Comparison of ENCODE assay signal across 16 cellular contexts in the genomic region with DNA sequence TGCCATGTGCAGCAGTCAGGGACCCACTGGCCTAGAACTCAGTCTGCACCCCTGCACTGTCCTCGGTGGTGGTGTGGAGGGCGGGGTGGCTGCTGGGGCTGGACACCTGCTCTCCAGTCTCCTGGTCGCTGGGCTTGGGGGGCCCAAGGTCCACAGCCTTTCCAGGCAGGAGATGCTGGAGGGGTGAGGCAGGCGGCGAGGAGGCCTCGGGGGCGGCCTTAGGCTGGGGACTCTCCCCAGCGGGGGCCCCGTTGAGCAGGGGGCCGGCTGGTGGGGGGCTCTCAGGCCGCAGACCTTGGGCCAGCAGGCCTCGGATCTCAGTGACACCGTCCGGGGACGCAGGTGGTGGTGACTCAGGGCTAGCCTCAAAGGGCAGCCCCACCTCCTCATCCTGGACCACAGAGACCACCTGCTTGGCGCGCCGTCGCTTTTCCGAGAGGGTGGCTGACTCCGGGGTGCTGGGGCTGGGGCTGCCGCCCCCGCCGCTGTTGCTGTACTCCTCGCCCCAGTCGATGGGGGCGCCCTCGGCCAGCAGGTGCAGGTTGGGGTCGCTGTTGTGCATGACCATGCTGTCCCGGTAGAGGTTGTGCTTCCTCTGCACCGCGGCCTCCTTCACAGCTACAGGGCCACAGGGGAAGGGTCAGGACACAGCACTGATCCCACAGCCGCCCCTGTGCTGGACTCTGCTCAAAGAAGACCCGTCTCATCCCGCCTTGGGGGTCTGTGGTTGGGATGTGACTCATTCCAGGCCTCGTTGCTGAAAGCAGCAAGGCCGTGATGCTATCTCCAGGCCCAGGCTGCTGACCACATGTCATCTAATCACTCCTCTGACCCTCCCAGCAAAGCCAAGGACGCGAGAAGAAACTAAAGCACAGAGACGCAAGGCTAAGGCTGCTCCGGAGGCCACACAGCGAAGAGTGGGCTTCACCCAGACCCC. TPM values are rescaled to one million over a fixed set of nuclear protein-coding genes. Genes with fewer than 3 reads are reported as not detected.
DNase-seq lines count a peak whose midpoint lies in the region; ATAC-seq, FAIRE-seq and TF ChIP-seq lines count a peak whose summit lies in the region.
"Had no signal": no experiment of that assay in that cellular context is flagged by ENCODE, and none has a peak within 500 bp of the region (broad histone marks: within the 10 kb centered on the region; RNA-seq: fewer than 3 reads in every experiment).

No MANE protein-coding gene starts in this region.

- H3K27me3 ChIP-seq in HepG2 (ENCODE audit: control insufficient read depth in 1 of 2, insufficient read depth in 2 of 2, low read length in 2 of 2): no peaks in the 10 kb centered on the region
- no peaks in the 10 kb centered on the region for H3K27me3 ChIP-seq in right lobe of liver
- no peaks in the 10 kb centered on the region for H3K27me3 ChIP-seq in Peyer's patch

- H3K36me3 ChIP-seq in HepG2 (replicated peaks in 1 of 2; ENCODE audit: control insufficient read depth in 1 of 2, insufficient read depth in 2 of 2, low read length in 2 of 2): peaks cover 6 to 31% of the 10 kb centered on the region in 2 experiments; a peak in 4 of 5 replicates
- H3K36me3 ChIP-seq in right lobe of liver: no peaks in the 10 kb centered on the region
- H3K36me3 ChIP-seq in Peyer's patch: peaks cover 0 to 82% (median 0%) of the 10 kb centered on the region in 3 donors

- no peak overlapping the region for H3K9ac ChIP-seq in HepG2 (ENCODE audit: insufficient read depth, low read depth, low read length)

- H3K79me2 ChIP-seq in HepG2 (ENCODE audit: insufficient read depth, low read length): no peaks in the 10 kb centered on the region

- H2AFZ ChIP-seq in HepG2 (ENCODE audit: low read length): no peak overlapping the region

- no peak for FAIRE-seq in HepG2 (lab: Jason Lieb, UNC)

- no peak for TF ChIP-seq POLR2A in HepG2 (IDR thresholded peaks at IDR 0.05; ENCODE audit: insufficient read depth in 1 of 2, low read depth in 2 of 2, low read length in 2 of 2)
- no peak for TF ChIP-seq POLR2A in right lobe of liver (IDR thresholded peaks at IDR 0.05)
- TF ChIP-seq POLR2A in Peyer's patch (IDR thresholded peaks at IDR 0.05): no peak

- 91% methylated on average over 12 of the region's 42 CpGs for WGBS in HepG2 (ENCODE audit: low lambda C conversion rate)
- WGBS in right lobe of liver (ENCODE audit: insufficient coverage, low coverage, low lambda C conversion rate, missing lambda C conversion rate): 87% methylated on average over 3 of the region's 42 CpGs

- no peak overlapping the region for H3K27ac ChIP-seq in HepG2 (ENCODE audit: extremely low read length, insufficient read depth, low read length)
- no peak overlapping the region for H3K27ac ChIP-seq in right lobe of liver
- H3K27ac ChIP-seq in VCaP: 0 out of 2 replicates have a peak overlapping the region, but pooled peaks have one; percentile 6
- peak overlapping the region in 1 of 4 donors; percentile 5 for H3K27ac ChIP-seq in Peyer's patch

- POLR2A ChIA-PET in HepG2 (lab: Yijun Ruan, JAX): interaction anchor here (0.7 kb wide), 1 partner anchor 78 kb away, joined by 3 read pairs; no protein-coding TSS in a partner anchor

- no peak for TF ChIP-seq RAD21 in HepG2 (CRISPR knock-in tag; IDR thresholded peaks at IDR 0.05)

- H3K4me2 ChIP-seq in HepG2 (ENCODE audit: low read depth, low read length): no peak overlapping the region

- no peak overlapping the region for H3K4me3 ChIP-seq in HepG2 (replicated peaks in 1 of 3; ENCODE audit: insufficient read depth in 1 of 3, low read depth in 2 of 3, low read length in 3 of 3)
- H3K4me3 ChIP-seq in right lobe of liver: no peak overlapping the region
- H3K4me3 ChIP-seq in Peyer's patch: no peak overlapping the region

- H3K4me1 ChIP-seq in HepG2 (ENCODE audit: insufficient read depth, low read length): no peaks in the 10 kb centered on the region
- no peaks in the 10 kb centered on the region for H3K4me1 ChIP-seq in right lobe of liver
- peaks cover 0 to 14% (median 0%) of the 10 kb centered on the region in 4 donors for H3K4me1 ChIP-seq in Peyer's patch
- H3K4me1 ChIP-seq: Caco-2 had no signal

- TF ChIP-seq CTCF in HepG2 (CRISPR knock-in tag; IDR thresholded peaks at IDR 0.05): no peak
- no peak for TF ChIP-seq CTCF in right lobe of liver (IDR thresholded peaks at IDR 0.05)
- TF ChIP-seq CTCF in VCaP (conservative IDR thresholded peaks at IDR 0.05): no peak
- TF ChIP-seq CTCF in Peyer's patch (IDR thresholded peaks at IDR 0.05): no peak

- ATAC-seq in HepG2: no peak
- no peak for ATAC-seq in right lobe of liver
- ATAC-seq in GM21367 (IDR thresholded peaks at IDR 0.05; ENCODE audit: unreplicated experiment): no peak
- ATAC-seq in HG03565 (IDR thresholded peaks at IDR 0.05; ENCODE audit: unreplicated experiment): no peak
- ATAC-seq: activated naive CD4-positive, alpha-beta T cell treated with anti-CD3 and anti-CD28 coated beads, Interleukin-2, amount 50 U/mL, for 72 hours; HCT116; stimulated activated naive CD8-positive, alpha-beta T cell treated with anti-CD3 and anti-CD28 coated beads, Interleukin-15, Interleukin-2, amounts not matched to agents 100 U/mL and 50 U/mL, for 24 hours had no signal

- TF ChIP-seq EP300 in HepG2 (IDR thresholded peaks at IDR 0.05; ENCODE audit: low read depth in 2 of 2, low read length in 2 of 2) (no peak), HepG2 (CRISPR knock-in tag; IDR thresholded peaks at IDR 0.05; ENCODE audit: borderline replicate concordance) (no peak)

- intact Hi-C loops in HepG2 (cut with micrococcal nuclease; ENCODE audit: unreplicated experiment) (loop anchor here (10.0 kb wide), 1 partner anchor 218 kb away; no protein-coding TSS in a partner anchor), right lobe of liver (cut with DNase I) (loop anchor here (5.0 to 10.0 kb wide), 4 partner anchors 80 to 418 kb away; no protein-coding TSS in a partner anchor), head of caudate nucleus (cut with DNase I) (loop anchor here (5.0 to 10.0 kb wide), 3 partner anchors 80 to 418 kb away; a partner anchor contains a TSS)

- H4K20me1 ChIP-seq in HepG2 (ENCODE audit: insufficient read depth, low read length): 0 out of 2 replicates have a peak, but pooled peaks cover 3% of the 10 kb centered on the region

- in situ Hi-C loops in HepG2 (cut with HindIII; ENCODE audit: extremely low pct_ligation_motif_present, low pct_unique_long_range_greater_than_20kb): loop anchor here (10.0 kb wide), 2 partner anchors 228 to 418 kb away; a partner anchor contains a TSS

- DNase-seq in HepG2 (ENCODE audit: low spot score): no peak
- DNase-seq in right lobe of liver: no peak
- peak; percentile 91 for DNase-seq in islet precursor cell
- DNase-seq in Peyer's patch: no peak
- no peak for DNase-seq in head of caudate nucleus
- DNase-seq: Caco-2; cerebellar nuclear complex; NCI-H1930; NCI-H774; SIG-M5; stimulated activated naive CD8-positive, alpha-beta T cell treated with anti-CD3 and anti-CD28 coated beads, Interleukin-15, Interleukin-2, amounts not matched to agents 100 U/mL and 50 U/mL, for 24 hours had no signal

- H3K9me3 ChIP-seq in HepG2 (ENCODE audit: low read length) (no peaks in the 10 kb centered on the region), right lobe of liver (no peaks in the 10 kb centered on the region), Peyer's patch (no peaks in the 10 kb centered on the region)
- H3K9me3 ChIP-seq: Caco-2 had no signal

- CTCF ChIA-PET in HepG2 (lab: Yijun Ruan, JAX; ENCODE audit: low intra/inter-chr PET ratio, low total read pairs): interaction anchor here (3.8 kb wide), 1 partner anchor 79 kb away, joined by 48 read pairs; no protein-coding TSS in a partner anchor

- no TSS peak for BruUV-seq in HepG2 (replicated peaks; lab: Mats Ljungman, UMichigan)

RNA-seq across cellular contexts. Expression of a gene that starts 55.8 kb away (rescaled TPM):
- 4.6 and 8.7 TPM in 2 replicates for total RNA-seq in HepG2 (2016; rRNA removed; fragmentation: Illumina TruSeq; extraction: Trizol)
- 1.5 and 1.7 TPM in 2 replicates for total RNA-seq in HepG2 (2016; cell fraction: cytosol; rRNA removed; fragmentation: Illumina TruSeq; extraction: Trizol; ENCODE audit: low read depth)
- 4.2 and 9.8 TPM in 2 replicates for total RNA-seq in HepG2 (2016; cell fraction: insoluble cytoplasmic fraction; rRNA removed; fragmentation: Illumina TruSeq; extraction: Trizol)
- 3.2 and 4.0 TPM in 2 replicates for total RNA-seq in HepG2 (2016; cell fraction: membrane; rRNA removed; fragmentation: Illumina TruSeq; extraction: Trizol)
- 9.5 and 16.9 TPM in 2 replicates for total RNA-seq in HepG2 (2016; cell fraction: nucleus; rRNA removed; fragmentation: Illumina TruSeq; extraction: Trizol)
- polyA plus RNA-seq in HepG2 (2011; rRNA removed): 10.2 and 12.2 TPM in 2 replicates
- polyA plus RNA-seq in HepG2 (2011; cell fraction: cytosol; rRNA removed): 4.1 and 5.2 TPM in 2 replicates
- 68.4 and 76.1 TPM in 2 replicates for polyA plus RNA-seq in HepG2 (2011; cell fraction: nucleus; rRNA removed)
- polyA plus RNA-seq in HepG2 (2012): 10.0 and 14.6 TPM in 2 replicates
- 1.2 and 1.5 TPM in 2 replicates for polyA plus RNA-seq in HepG2 (2016; cell fraction: cytosol; fragmentation: Illumina TruSeq; extraction: Trizol; ENCODE audit: low read depth)
- polyA plus RNA-seq in HepG2 (2016; cell fraction: insoluble cytoplasmic fraction; fragmentation: Illumina TruSeq; extraction: Trizol; ENCODE audit: low read depth): 5.4 and 6.9 TPM in 2 replicates
- 1.2 and 2.1 TPM in 2 replicates for polyA plus RNA-seq in HepG2 (2016; cell fraction: membrane; fragmentation: Illumina TruSeq; extraction: Trizol; ENCODE audit: low read depth)
- 21.9 and 22.1 TPM in 2 replicates for polyA plus RNA-seq in HepG2 (2016; cell fraction: nucleus; fragmentation: Illumina TruSeq; extraction: Trizol; ENCODE audit: insufficient read depth, low read depth)
- polyA minus RNA-seq in HepG2 (2011; rRNA and poly(A)+ RNA removed; ENCODE audit: low replicate concordance): 7.6 and 11.4 TPM in 2 replicates
- polyA minus RNA-seq in HepG2 (2011; cell fraction: cytosol; rRNA and poly(A)+ RNA removed): 4.2 and 4.4 TPM in 2 replicates
- polyA minus RNA-seq in HepG2 (2011; cell fraction: nucleus; rRNA and poly(A)+ RNA removed): 25.4 and 32.1 TPM in 2 replicates
- total RNA-seq in right lobe of liver: 10 to 100 TPM in 5 of 6 experiments, 1 to 10 TPM in 1; 9.4 to 13.3 (median 12.1) TPM
- total RNA-seq in Peyer's patch: 10 to 100 TPM; 19.3 to 59.4 (median 35.3) TPM

RNA-seq across cellular contexts. Expression of a gene that starts 55.9 kb away (rescaled TPM):
- total RNA-seq in HepG2 (2016; rRNA removed; fragmentation: Illumina TruSeq; extraction: Trizol) (1,551 and 1,660 TPM in 2 replicates), right lobe of liver (100 to 1,000 TPM; 271 to 907 (median 364) TPM), Peyer's patch (1,000 to 10,000 TPM in 2 of 4 donors, 100 to 1,000 TPM in 2; 621 to 1,579 (median 999) TPM)
- 6,549 and 6,971 TPM in 2 replicates for total RNA-seq in HepG2 (2016; cell fraction: cytosol; rRNA removed; fragmentation: Illumina TruSeq; extraction: Trizol; ENCODE audit: low read depth)
- total RNA-seq in HepG2 (2016; cell fraction: insoluble cytoplasmic fraction; rRNA removed; fragmentation: Illumina TruSeq; extraction: Trizol): 1,601 and 1,648 TPM in 2 replicates
- 4,907 and 5,180 TPM in 2 replicates for total RNA-seq in HepG2 (2016; cell fraction: membrane; rRNA removed; fragmentation: Illumina TruSeq; extraction: Trizol)
- 525 and 558 TPM in 2 replicates for total RNA-seq in HepG2 (2016; cell fraction: nucleus; rRNA removed; fragmentation: Illumina TruSeq; extraction: Trizol)
- 2,097 and 2,590 TPM in 2 replicates for polyA plus RNA-seq in HepG2 (2011; rRNA removed)
- polyA plus RNA-seq in HepG2 (2011; cell fraction: cytosol; rRNA removed): 3,919 and 3,963 TPM in 2 replicates
- 619 and 713 TPM in 2 replicates for polyA plus RNA-seq in HepG2 (2011; cell fraction: nucleus; rRNA removed)
- polyA plus RNA-seq in HepG2 (2012): 2,179 and 2,497 TPM in 2 replicates
- 11,205 and 11,665 TPM in 2 replicates for polyA plus RNA-seq in HepG2 (2016; cell fraction: cytosol; fragmentation: Illumina TruSeq; extraction: Trizol; ENCODE audit: low read depth)
- 2,434 and 2,480 TPM in 2 replicates for polyA plus RNA-seq in HepG2 (2016; cell fraction: insoluble cytoplasmic fraction; fragmentation: Illumina TruSeq; extraction: Trizol; ENCODE audit: low read depth)
- 6,884 and 7,463 TPM in 2 replicates for polyA plus RNA-seq in HepG2 (2016; cell fraction: membrane; fragmentation: Illumina TruSeq; extraction: Trizol; ENCODE audit: low read depth)
- polyA plus RNA-seq in HepG2 (2016; cell fraction: nucleus; fragmentation: Illumina TruSeq; extraction: Trizol; ENCODE audit: insufficient read depth, low read depth): 1,156 and 1,223 TPM in 2 replicates
- 706 and 1,371 TPM in 2 replicates for polyA minus RNA-seq in HepG2 (2011; rRNA and poly(A)+ RNA removed; ENCODE audit: low replicate concordance)
- 461 and 478 TPM in 2 replicates for polyA minus RNA-seq in HepG2 (2011; cell fraction: cytosol; rRNA and poly(A)+ RNA removed)
- polyA minus RNA-seq in HepG2 (2011; cell fraction: nucleus; rRNA and poly(A)+ RNA removed): 198 and 299 TPM in 2 replicates
